28 cellular contexts compared by ENCODE assay signal in genomic region chr6:133047065-133047665, GRCh38.
"Had no signal": no experiment of that assay in that cellular context is flagged by ENCODE, and none has a peak within 500 bp of the region (broad histone marks: within the 10 kb centered on the region; RNA-seq: fewer than 3 reads in every experiment).

No MANE protein-coding gene starts in this region.

- DNase-seq: activated B cell treated with CpG ODN at 0.5 μM for 24 hours; activated CD8-positive, alpha-beta memory T cell treated with anti-CD3 and anti-CD28 coated beads, Interleukin-2, amount 10 ng/mL, durations not matched to agents 7 days and 5 days; activated CD8-positive, alpha-beta T cell treated with anti-CD3 and anti-CD28 coated beads, Interleukin-2, amount 10 ng/mL, durations not matched to agents 7 days and 5 days; activated naive CD4-positive, alpha-beta T cell treated with Interleukin-2 at 50 U/mL for 16 hours; activated T-cell treated with anti-CD3 and anti-CD28 coated beads, Interleukin-2, amount 50 U/mL, for 48 hours; anterior cingulate cortex; brain microvascular endothelial cell; caudate nucleus; cortex of kidney; effector memory CD8-positive, alpha-beta T cell; hypothalamus; immature natural killer cell; kidney; lower lobe of right lung; mesenchymal stem cell; posterior cingulate gyrus; stimulated activated CD4-positive, alpha-beta T cell treated with anti-CD3 and anti-CD28 coated beads, Interleukin-2, amount 100 ng/mL, for 24 hours; stimulated activated naive B cell treated with anti-CD40 and anti-IgM and Interleukin-4, amounts not matched to agents 10 μg/mL and 1 μg/mL and 100 μg/mL, for 72 hours; stomach; T-helper 1 cell; thyroid gland; upper lobe of left lung had no signal

- H3K4me3 Mint-ChIP-seq: activated B cell treated with CpG ODN at 0.5 μM for 24 hours; activated CD8-positive, alpha-beta memory T cell treated with anti-CD3 and anti-CD28 coated beads, Interleukin-2, amount 10 ng/mL, durations not matched to agents 7 days and 5 days; activated CD8-positive, alpha-beta T cell treated with anti-CD3 and anti-CD28 coated beads, Interleukin-2, amount 10 ng/mL, durations not matched to agents 7 days and 5 days; activated naive CD8-positive, alpha-beta T cell; effector memory CD8-positive, alpha-beta T cell; immature natural killer cell; natural killer cell treated with Interleukin-12 subunit alpha and Interleukin-12 subunit beta and Interleukin-15 and Interleukin-18, amount 100 ng/mL, for 72 hours; stimulated activated naive B cell treated with anti-CD40 and anti-IgM and Interleukin-4, amounts not matched to agents 10 μg/mL and 1 μg/mL and 100 μg/mL, for 72 hours; T-helper 2 cell treated with Interferon-gamma antibody and Interleukin-4, amounts not matched to agents 5 μg/mL and 100 μg/mL, for 36 hours had no signal

- H3K4me3 ChIP-seq: gastroesophageal sphincter, lower lobe of right lung, smooth muscle cell, stomach, thyroid gland, upper lobe of left lung had no signal

- H3K36me3 ChIP-seq: brain microvascular endothelial cell, gastroesophageal sphincter, lower lobe of right lung, stomach, thyroid gland, upper lobe of left lung had no signal

- H3K27me3 Mint-ChIP-seq: activated naive CD8-positive, alpha-beta T cell; effector memory CD8-positive, alpha-beta T cell; natural killer cell treated with Interleukin-12 subunit alpha and Interleukin-12 subunit beta and Interleukin-15 and Interleukin-18, amount 100 ng/mL, for 72 hours had no signal

- H3K36me3 Mint-ChIP-seq: activated CD8-positive, alpha-beta memory T cell treated with anti-CD3 and anti-CD28 coated beads, Interleukin-2, amount 10 ng/mL, durations not matched to agents 7 days and 5 days; activated naive CD8-positive, alpha-beta T cell; immature natural killer cell; natural killer cell treated with Interleukin-12 subunit alpha and Interleukin-12 subunit beta and Interleukin-15 and Interleukin-18, amount 100 ng/mL, for 72 hours; stimulated activated naive B cell treated with anti-CD40 and anti-IgM and Interleukin-4, amounts not matched to agents 10 μg/mL and 1 μg/mL and 100 μg/mL, for 72 hours had no signal

- H3K9me3 Mint-ChIP-seq: activated B cell treated with CpG ODN at 0.5 μM for 24 hours; stimulated activated naive B cell treated with anti-CD40 and anti-IgM and Interleukin-4, amounts not matched to agents 10 μg/mL and 1 μg/mL and 100 μg/mL, for 72 hours; T-helper 2 cell treated with Interferon-gamma antibody and Interleukin-4, amounts not matched to agents 5 μg/mL and 100 μg/mL, for 36 hours had no signal

- H3K4me1 Mint-ChIP-seq: activated B cell treated with CpG ODN at 0.5 μM for 24 hours; activated CD8-positive, alpha-beta memory T cell treated with anti-CD3 and anti-CD28 coated beads, Interleukin-2, amount 10 ng/mL, durations not matched to agents 7 days and 5 days; immature natural killer cell; stimulated activated naive B cell treated with anti-CD40 and anti-IgM and Interleukin-4, amounts not matched to agents 10 μg/mL and 1 μg/mL and 100 μg/mL, for 72 hours had no signal

- ATAC-seq: activated CD8-positive, alpha-beta memory T cell treated with anti-CD3 and anti-CD28 coated beads, Interleukin-2, amount 10 ng/mL, durations not matched to agents 7 days and 5 days; activated CD8-positive, alpha-beta T cell treated with anti-CD3 and anti-CD28 coated beads, Interleukin-2, amount 10 ng/mL, durations not matched to agents 7 days and 5 days; effector memory CD8-positive, alpha-beta T cell; gastroesophageal sphincter; lower lobe of right lung; natural killer cell treated with Interleukin-12 subunit alpha and Interleukin-12 subunit beta and Interleukin-15 and Interleukin-18, amount 100 ng/mL, for 72 hours; sciatic nerve; stimulated activated naive B cell treated with anti-CD40 and anti-IgM and Interleukin-4, amounts not matched to agents 10 μg/mL and 1 μg/mL and 100 μg/mL, for 72 hours had no signal

- H3K27me3 ChIP-seq: brain microvascular endothelial cell, gastroesophageal sphincter, stomach, thyroid gland, upper lobe of left lung had no signal

- H3K9me3 ChIP-seq: gastroesophageal sphincter, lower lobe of right lung, stomach, thyroid gland, upper lobe of left lung had no signal

- H3K27ac ChIP-seq: brain microvascular endothelial cell, gastroesophageal sphincter, lower lobe of right lung, stomach, thyroid gland, upper lobe of left lung had no signal

- H3K4me1 ChIP-seq: gastroesophageal sphincter, lower lobe of right lung, stomach, thyroid gland, upper lobe of left lung had no signal

- H3K27ac Mint-ChIP-seq: activated B cell treated with CpG ODN at 0.5 μM for 24 hours; activated CD8-positive, alpha-beta memory T cell treated with anti-CD3 and anti-CD28 coated beads, Interleukin-2, amount 10 ng/mL, durations not matched to agents 7 days and 5 days; activated CD8-positive, alpha-beta T cell treated with anti-CD3 and anti-CD28 coated beads, Interleukin-2, amount 10 ng/mL, durations not matched to agents 7 days and 5 days; activated naive CD8-positive, alpha-beta T cell; effector memory CD8-positive, alpha-beta T cell; immature natural killer cell; natural killer cell treated with Interleukin-12 subunit alpha and Interleukin-12 subunit beta and Interleukin-15 and Interleukin-18, amount 100 ng/mL, for 72 hours; stimulated activated naive B cell treated with anti-CD40 and anti-IgM and Interleukin-4, amounts not matched to agents 10 μg/mL and 1 μg/mL and 100 μg/mL, for 72 hours; T-helper 2 cell treated with Interferon-gamma antibody and Interleukin-4, amounts not matched to agents 5 μg/mL and 100 μg/mL, for 36 hours had no signal
